Comparison of ENCODE assay signal across 8 cellular contexts in the genomic region with DNA sequence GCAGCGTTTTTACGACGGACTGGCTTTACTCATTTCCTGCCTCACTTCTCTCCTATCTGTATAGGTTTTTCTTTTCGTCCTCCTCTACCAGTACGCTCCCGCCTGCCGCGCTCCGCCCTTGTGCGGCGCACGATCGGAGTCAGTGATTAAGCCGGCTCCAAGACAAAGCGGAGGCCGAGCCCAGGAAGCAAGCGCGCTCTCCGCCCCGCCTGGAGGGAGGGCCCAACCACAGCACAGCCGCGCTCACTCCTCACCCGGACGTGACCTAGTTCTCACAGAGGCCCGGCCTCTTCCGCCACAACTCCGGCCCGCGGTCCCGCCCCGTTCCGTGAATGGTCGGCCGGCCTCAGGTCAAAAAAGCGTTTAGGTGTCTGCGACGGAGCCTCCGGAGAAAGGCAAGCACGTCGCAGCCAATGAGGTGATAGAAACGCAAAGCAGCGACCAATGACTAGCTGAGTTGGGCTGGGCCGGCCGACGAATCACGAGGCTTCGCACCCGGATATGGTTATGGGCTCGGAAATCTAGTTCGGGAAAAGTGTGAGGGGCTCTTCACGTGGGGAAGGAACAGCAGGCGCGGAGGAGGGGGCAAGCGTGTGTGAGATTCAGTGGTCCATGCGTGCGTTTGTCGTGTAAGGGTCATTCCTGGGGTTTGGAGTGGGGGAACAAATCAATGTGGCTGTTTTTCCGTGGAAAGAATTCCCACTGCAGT. TPM values are rescaled to one million over a fixed set of nuclear protein-coding genes. Genes with fewer than 3 reads are reported as not detected.
DNase-seq lines count a peak whose midpoint lies in the region; ATAC-seq and TF ChIP-seq lines count a peak whose summit lies in the region.

A gene with protein sequence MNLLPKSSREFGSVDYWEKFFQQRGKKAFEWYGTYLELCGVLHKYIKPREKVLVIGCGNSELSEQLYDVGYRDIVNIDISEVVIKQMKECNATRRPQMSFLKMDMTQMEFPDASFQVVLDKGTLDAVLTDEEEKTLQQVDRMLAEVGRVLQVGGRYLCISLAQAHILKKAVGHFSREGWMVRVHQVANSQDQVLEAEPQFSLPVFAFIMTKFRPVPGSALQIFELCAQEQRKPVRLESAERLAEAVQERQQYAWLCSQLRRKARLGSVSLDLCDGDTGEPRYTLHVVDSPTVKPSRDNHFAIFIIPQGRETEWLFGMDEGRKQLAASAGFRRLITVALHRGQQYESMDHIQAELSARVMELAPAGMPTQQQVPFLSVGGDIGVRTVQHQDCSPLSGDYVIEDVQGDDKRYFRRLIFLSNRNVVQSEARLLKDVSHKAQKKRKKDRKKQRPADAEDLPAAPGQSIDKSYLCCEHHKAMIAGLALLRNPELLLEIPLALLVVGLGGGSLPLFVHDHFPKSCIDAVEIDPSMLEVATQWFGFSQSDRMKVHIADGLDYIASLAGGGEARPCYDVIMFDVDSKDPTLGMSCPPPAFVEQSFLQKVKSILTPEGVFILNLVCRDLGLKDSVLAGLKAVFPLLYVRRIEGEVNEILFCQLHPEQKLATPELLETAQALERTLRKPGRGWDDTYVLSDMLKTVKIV (plus strand): TSS at position 494 of the 709 bp plus-strand sequence. CDS start 308 bp downstream, outside the sequence.

- H2BK5ac ChIP-seq in H9 (ENCODE audit: insufficient read length, low read length), result no peak within 1 kb of the TSS

- no peak within 1 kb of the TSS for H4K5ac ChIP-seq in H9 (ENCODE audit: insufficient read length, low read depth, low read length)

- H3K36me3 ChIP-seq in MG63, result peaks cover 26% of the 10 kb centered on the region

- no peak within 1 kb of the TSS for H3K56ac ChIP-seq in H9 (ENCODE audit: insufficient read length, low read depth, low read length)

- peak within 1 kb of the TSS; percentile 66 for H3K18ac ChIP-seq in H9 (ENCODE audit: insufficient read length, low read depth, low read length)

- no peak within 1 kb of the TSS for H4K91ac ChIP-seq in H9 (ENCODE audit: insufficient read length, low read depth, low read length)

- H3K23ac ChIP-seq in H9 (ENCODE audit: insufficient read length, low read depth, low read length), result no peak within 1 kb of the TSS

- H3K27me3 ChIP-seq in H9 (ENCODE audit: insufficient read depth, low read length), result no peaks in the 10 kb centered on the region
- H3K27me3 ChIP-seq in MG63, result no peaks in the 10 kb centered on the region

- peak within 1 kb of the TSS; percentile 90 for H3K4me2 ChIP-seq in H9 (ENCODE audit: insufficient read depth, insufficient read length, low read length)

- peak within 1 kb of the TSS; percentile 62; the same call in 1 of the 2 replicates for H3K14ac ChIP-seq in H9 (ENCODE audit: insufficient read depth, low read length)

- H2BK20ac ChIP-seq in H9 (ENCODE audit: low read depth, low read length, poor library complexity, severe bottlenecking), result no peak within 1 kb of the TSS

- H3K9ac ChIP-seq in H9 (ENCODE audit: extremely low read depth, insufficient read length, low read length), result peak within 1 kb of the TSS; percentile 73

- peaks cover 12 to 39% (median 36%) of the 10 kb centered on the region in 3 experiments; a peak in 6 of 7 replicates for H3K36me3 Mint-ChIP-seq in H9 (ENCODE audit: insufficient read depth in 1 of 3, low read depth in 3 of 3)
- H3K36me3 Mint-ChIP-seq in natural killer cell treated with Interleukin-12 subunit alpha and Interleukin-12 subunit beta and Interleukin-15 and Interleukin-18, amount 100 ng/mL, for 72 hours, result peaks cover 16% of the 10 kb centered on the region

- H3K4me3 Mint-ChIP-seq in H9, result peak within 1 kb of the TSS; percentile 88 to 96
- peak within 1 kb of the TSS; percentile 95 for H3K4me3 Mint-ChIP-seq in natural killer cell treated with Interleukin-12 subunit alpha and Interleukin-12 subunit beta and Interleukin-15 and Interleukin-18, amount 100 ng/mL, for 72 hours

- H4K20me1 ChIP-seq in H9 (ENCODE audit: control insufficient read depth, insufficient read depth, insufficient read length), result no peaks in the 10 kb centered on the region

- peaks cover 5% of the 10 kb centered on the region for H3K79me1 ChIP-seq in H9 (ENCODE audit: insufficient read depth, low read depth, low read length, poor library complexity, severe bottlenecking)

- peak within 1 kb of the TSS; percentile 89 for H3K27ac ChIP-seq in H9 (ENCODE audit: insufficient read length, low read depth, low read length)

- H4K8ac ChIP-seq in H9 (replicated peaks; ENCODE audit: insufficient read length, low read depth, low read length), result no peak within 1 kb of the TSS

- DNase-seq in ELR (ENCODE audit: low read depth) (peak; percentile 99), H9 (peak; percentile 100), MG63 (peak; percentile 100), SHP77 treated with DMSO at 0.1 percent for 48 hours (lab: John Stamatoyannopoulos, UW) (peak; percentile 98), fibroblast of pulmonary artery (ENCODE audit: low read depth) (peak; percentile 99)
- DNase-seq in activated effector memory CD4-positive, alpha-beta T cell treated with anti-CD3 and anti-CD28 coated beads, Interleukin-2, amount 50 U/mL, for 16 hours, result peak; percentile 99
- DNase-seq in natural killer cell treated with Interleukin-12 subunit alpha and Interleukin-12 subunit beta and Interleukin-15 and Interleukin-18, amount 100 ng/mL, for 72 hours (ENCODE audit: low spot score), result peak; percentile 99
- DNase-seq in stimulated activated naive CD8-positive, alpha-beta T cell treated with anti-CD3 and anti-CD28 coated beads, Interleukin-15, Interleukin-2, amounts not matched to agents 100 U/mL and 50 U/mL, for 24 hours, result peak; percentile 97

- peak within 1 kb of the TSS; percentile 97 for H3K4me3 ChIP-seq in MG63
- peak within 1 kb of the TSS; percentile 98 for H3K4me3 ChIP-seq in fibroblast of pulmonary artery (replicated peaks; ENCODE audit: low read depth, low read length)

- H3K4me1 Mint-ChIP-seq in H9, result peaks cover 13 to 18% of the 10 kb centered on the region in 2 experiments
- H3K4me1 Mint-ChIP-seq in natural killer cell treated with Interleukin-12 subunit alpha and Interleukin-12 subunit beta and Interleukin-15 and Interleukin-18, amount 100 ng/mL, for 72 hours (ENCODE audit: low read depth in 2 of 2), result peaks cover 49 to 51% of the 10 kb centered on the region in 2 donors

- peak; percentile 99 for ATAC-seq in natural killer cell treated with Interleukin-12 subunit alpha and Interleukin-12 subunit beta and Interleukin-15 and Interleukin-18, amount 100 ng/mL, for 72 hours
- peak; percentile 99 for ATAC-seq in stimulated activated naive CD8-positive, alpha-beta T cell treated with anti-CD3 and anti-CD28 coated beads, Interleukin-15, Interleukin-2, amounts not matched to agents 100 U/mL and 50 U/mL, for 24 hours

- H3K79me2 ChIP-seq in H9 (ENCODE audit: insufficient read depth, low read length), result peaks cover 23% of the 10 kb centered on the region

- TF ChIP-seq CTCF in H9 (conservative IDR thresholded peaks at IDR 0.05), result no peak
- no peak for TF ChIP-seq CTCF in fibroblast of pulmonary artery (IDR thresholded peaks at IDR 0.05; ENCODE audit: low read length, missing control alignments)

- H3K9me3 Mint-ChIP-seq in H9, result peaks cover 0 to 2% of the 10 kb centered on the region in 2 experiments; a peak in 1 of 5 replicates
- no peaks in the 10 kb centered on the region for H3K9me3 Mint-ChIP-seq in natural killer cell treated with Interleukin-12 subunit alpha and Interleukin-12 subunit beta and Interleukin-15 and Interleukin-18, amount 100 ng/mL, for 72 hours

- no peaks in the 10 kb centered on the region for H3K4me1 ChIP-seq in H9 (ENCODE audit: insufficient read depth, low read length)

- H3K27me3 Mint-ChIP-seq in H9 (ENCODE audit: low read depth), result no peaks in the 10 kb centered on the region
- peaks cover 0 to 2% of the 10 kb centered on the region in 2 donors for H3K27me3 Mint-ChIP-seq in natural killer cell treated with Interleukin-12 subunit alpha and Interleukin-12 subunit beta and Interleukin-15 and Interleukin-18, amount 100 ng/mL, for 72 hours

- H3T11ph ChIP-seq in H9 (ENCODE audit: low read length), result no peak within 1 kb of the TSS

- WGBS in H9 (ENCODE audit: extremely low coverage, insufficient read length, low lambda C conversion rate), result no CpG with 5 or more reads among the region's 58 CpGs

- H3K23me2 ChIP-seq in H9 (ENCODE audit: insufficient read length, low read depth, low read length, poor library complexity, severe bottlenecking), result peaks cover 3% of the 10 kb centered on the region

- no peak within 1 kb of the TSS for H2BK120ac ChIP-seq in H9 (ENCODE audit: low read depth, low read length, poor library complexity, severe bottlenecking)

- no peak within 1 kb of the TSS for H2AK5ac ChIP-seq in H9 (ENCODE audit: insufficient read length, low read length)

- H2AFZ ChIP-seq in H9 (ENCODE audit: low read length), result peak within 1 kb of the TSS; percentile 43

- H2BK12ac ChIP-seq in H9 (ENCODE audit: insufficient read length, low read depth, low read length), result no peak within 1 kb of the TSS

- H3K4ac ChIP-seq in H9 (ENCODE audit: low read depth, low read length), result no peak within 1 kb of the TSS

- H3K27ac Mint-ChIP-seq in H9, result peak within 1 kb of the TSS; percentile 95 to 98 (median 96)
- H3K27ac Mint-ChIP-seq in natural killer cell treated with Interleukin-12 subunit alpha and Interleukin-12 subunit beta and Interleukin-15 and Interleukin-18, amount 100 ng/mL, for 72 hours, result peak within 1 kb of the TSS; percentile 92 to 98

- H3K9me3 ChIP-seq in H9 (ENCODE audit: control insufficient read depth, low read depth, low read length) (no peaks in the 10 kb centered on the region), MG63 (no peaks in the 10 kb centered on the region)

- no peak within 1 kb of the TSS for H2BK15ac ChIP-seq in H9 (ENCODE audit: low read depth, low read length)

RNA-seq across cellular contexts. Expression of the gene that starts here (rescaled TPM):
- total RNA-seq in H9 (2021), result 64.5 and 66.7 TPM in 2 replicates
- total RNA-seq in MG63 (2014; rRNA removed; shearing (Covaris generic); ENCODE audit: low replicate concordance), result 45.0 and 71.2 TPM in 2 replicates
- 10 to 100 TPM; 40.5 to 69.8 TPM for total RNA-seq in natural killer cell treated with Interleukin-12 subunit alpha and Interleukin-12 subunit beta and Interleukin-15 and Interleukin-18, amount 100 ng/mL, for 72 hours

Comparison
In these comparisons a context has a peak if more than half of its experiments do, and no peak if none do; other contexts are left out.
1. Peak in every context shown above with its lines: DNase-seq, ATAC-seq, H3K4me3 ChIP-seq and H3K27ac ChIP-seq.